Comparison of ENCODE assay signal across 14 cellular contexts in the genomic region with DNA sequence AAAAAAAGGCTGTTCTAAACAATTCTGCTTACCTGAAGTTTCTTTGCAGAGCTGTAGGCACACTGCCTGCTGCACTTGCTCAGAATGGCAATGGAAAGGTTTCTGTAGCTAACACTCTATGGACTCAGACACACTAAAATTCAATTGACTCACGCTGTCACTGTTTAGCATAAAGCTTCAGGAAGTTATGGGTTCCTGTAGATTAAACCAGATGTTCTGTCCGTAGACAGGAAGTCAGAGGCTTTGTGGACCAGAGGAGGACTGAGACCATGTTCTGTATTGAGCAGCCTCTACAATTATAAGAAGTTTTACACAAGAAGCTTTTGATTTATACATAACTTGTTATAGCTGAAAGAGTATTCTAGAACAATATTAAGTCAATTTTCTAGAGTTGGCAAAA.
A peak's percentile ranks its signal among the peaks of the same experiment; 100 is the strongest.
DNase-seq lines count a peak whose midpoint lies in the region; ATAC-seq and TF ChIP-seq lines count a peak whose summit lies in the region.
"Had no signal": no experiment of that assay in that cellular context is flagged by ENCODE, and none has a peak within 500 bp of the region (broad histone marks: within the 10 kb centered on the region; RNA-seq: fewer than 3 reads in every experiment).

No MANE protein-coding gene starts in this region.

- TF ChIP-seq CTCF in HFFc6 (IDR thresholded peaks at IDR 0.05), result no peak

- H3K9ac ChIP-seq in BLaER1, result no peak overlapping the region

- H3K4me2 ChIP-seq in BLaER1, result peak overlapping the region; percentile 40

- no peak overlapping the region for H3K27ac ChIP-seq in BLaER1

- H3K36me3 ChIP-seq in BLaER1, result no peaks in the 10 kb centered on the region

- DNase-seq in NAMALWA (ENCODE audit: low spot score) (peak; percentile 44), dermis blood vessel endothelial cell (peak; percentile 7), HFFc6 (no peak), NCI-H2227 (lab: John Stamatoyannopoulos, UW; ENCODE audit: unreplicated experiment) (no peak), pons (ENCODE audit: low spot score) (no peak)
- DNase-seq: activated effector memory CD4-positive, alpha-beta T cell treated with anti-CD3 and anti-CD28 coated beads, Interleukin-2, amount 50 U/mL, for 16 hours; amygdala; Calu3; NCI-H1417; stimulated activated naive CD8-positive, alpha-beta T cell treated with anti-CD3 and anti-CD28 coated beads, Interleukin-15, amount 100 ng/mL, for 72 hours had no signal

- peaks cover 34% of the 10 kb centered on the region for H3K4me1 ChIP-seq in BLaER1

- H3K27me3 ChIP-seq in BLaER1, result no peaks in the 10 kb centered on the region

- H3K27me3 Mint-ChIP-seq in HFFc6 (ENCODE audit: insufficient read depth), result peaks cover 5% of the 10 kb centered on the region
- H3K27me3 Mint-ChIP-seq: stimulated activated naive CD8-positive, alpha-beta T cell treated with anti-CD3 and anti-CD28 coated beads, Interleukin-15, amount 100 ng/mL, for 72 hours had no signal

- H3K9me3 ChIP-seq in BLaER1, result no peaks in the 10 kb centered on the region

- no peak overlapping the region for H3K27ac Mint-ChIP-seq in HFFc6
- H3K27ac Mint-ChIP-seq: nephron; stimulated activated naive CD8-positive, alpha-beta T cell treated with anti-CD3 and anti-CD28 coated beads, Interleukin-15, amount 100 ng/mL, for 72 hours had no signal

- no peak overlapping the region for H3K4me3 Mint-ChIP-seq in HFFc6
- H3K4me3 Mint-ChIP-seq: nephron; stimulated activated naive CD8-positive, alpha-beta T cell treated with anti-CD3 and anti-CD28 coated beads, Interleukin-15, amount 100 ng/mL, for 72 hours had no signal

- H3K36me3 Mint-ChIP-seq in HFFc6 (ENCODE audit: low read depth), result no peaks in the 10 kb centered on the region

- no peaks in the 10 kb centered on the region for H4K20me1 ChIP-seq in BLaER1

- no peak overlapping the region for H3K4me3 ChIP-seq in BLaER1

- no peaks in the 10 kb centered on the region for H3K4me1 Mint-ChIP-seq in HFFc6 (ENCODE audit: low read depth)
- H3K4me1 Mint-ChIP-seq: nephron; stimulated activated naive CD8-positive, alpha-beta T cell treated with anti-CD3 and anti-CD28 coated beads, Interleukin-15, amount 100 ng/mL, for 72 hours had no signal

- no peaks in the 10 kb centered on the region for H3K9me3 Mint-ChIP-seq in HFFc6
- H3K9me3 Mint-ChIP-seq: stimulated activated naive CD8-positive, alpha-beta T cell treated with anti-CD3 and anti-CD28 coated beads, Interleukin-15, amount 100 ng/mL, for 72 hours had no signal

- ATAC-seq in GM21723 (IDR thresholded peaks at IDR 0.05; ENCODE audit: unreplicated experiment) (peak; percentile 55), GM18502 (IDR thresholded peaks at IDR 0.05; ENCODE audit: poor library complexity, unreplicated experiment) (no peak)
- ATAC-seq: stimulated activated naive CD8-positive, alpha-beta T cell treated with anti-CD3 and anti-CD28 coated beads, Interleukin-15, amount 100 ng/mL, for 72 hours had no signal

Comparison
In these comparisons a context has a peak if more than half of its experiments do, and no peak if none do; other contexts are left out.
1. DNase-seq: peak in NAMALWA (single experiment) and dermis blood vessel endothelial cell (single experiment); none in HFFc6 (single experiment), NCI-H2227 (single experiment) and pons (single experiment).